ENCODE assay signal across 8 cellular contexts in genomic region chr16:71358464-71359031, GRCh38. TPM values are rescaled to one million over a fixed set of nuclear protein-coding genes. Genes with fewer than 3 reads are reported as not detected.
DNase-seq lines count a peak whose midpoint lies in the region; ATAC-seq and TF ChIP-seq lines count a peak whose summit lies in the region.

CALB2 (plus strand) TSS chr16:71358723; CDS start chr16:71358793, 70 bp downstream.

- no peaks in the 10 kb centered on the region for H3K36me3 Mint-ChIP-seq in activated CD4-positive, alpha-beta T cell treated with anti-CD3 and anti-CD28 coated beads, Interleukin-2, amount 10 ng/mL, durations not matched to agents 7 days and 5 days (ENCODE audit: low read depth)
- no peaks in the 10 kb centered on the region for H3K36me3 Mint-ChIP-seq in dendritic cell treated with granulocyte-macrophage colony-stimulating factor and Interleukin-4, amounts not matched to agents 40 ng/mL and 50 ng/mL, for 4 days (ENCODE audit: low read depth)

- H3K36me3 ChIP-seq in lower lobe of right lung: no peaks in the 10 kb centered on the region

- CTCF ChIA-PET in activated CD4-positive, alpha-beta T cell treated with anti-CD3 and anti-CD28 coated beads, Interleukin-2, amount 10 ng/mL, durations not matched to agents 7 days and 5 days (lab: Charles Lee): no interaction called here

- ATAC-seq in HG02623 (IDR thresholded peaks at IDR 0.05; ENCODE audit: unreplicated experiment) (peak; percentile 76), lower lobe of right lung (peak; percentile 91 to 93)

- TF ChIP-seq CTCF in lower lobe of right lung (IDR thresholded peaks at IDR 0.05): peak; percentile 98

- no peak within 1 kb of the TSS for H3K4me3 Mint-ChIP-seq in activated CD4-positive, alpha-beta T cell treated with anti-CD3 and anti-CD28 coated beads, Interleukin-2, amount 10 ng/mL, durations not matched to agents 7 days and 5 days
- peak within 1 kb of the TSS; percentile 27 for H3K4me3 Mint-ChIP-seq in dendritic cell treated with granulocyte-macrophage colony-stimulating factor and Interleukin-4, amounts not matched to agents 40 ng/mL and 50 ng/mL, for 4 days

- no peaks in the 10 kb centered on the region for H3K4me1 Mint-ChIP-seq in activated CD4-positive, alpha-beta T cell treated with anti-CD3 and anti-CD28 coated beads, Interleukin-2, amount 10 ng/mL, durations not matched to agents 7 days and 5 days
- no peaks in the 10 kb centered on the region for H3K4me1 Mint-ChIP-seq in dendritic cell treated with granulocyte-macrophage colony-stimulating factor and Interleukin-4, amounts not matched to agents 40 ng/mL and 50 ng/mL, for 4 days (ENCODE audit: low read depth)

- H3K9me3 Mint-ChIP-seq in activated CD4-positive, alpha-beta T cell treated with anti-CD3 and anti-CD28 coated beads, Interleukin-2, amount 10 ng/mL, durations not matched to agents 7 days and 5 days: no peaks in the 10 kb centered on the region
- no peaks in the 10 kb centered on the region for H3K9me3 Mint-ChIP-seq in dendritic cell treated with granulocyte-macrophage colony-stimulating factor and Interleukin-4, amounts not matched to agents 40 ng/mL and 50 ng/mL, for 4 days

- no peak within 1 kb of the TSS for H3K27ac Mint-ChIP-seq in activated CD4-positive, alpha-beta T cell treated with anti-CD3 and anti-CD28 coated beads, Interleukin-2, amount 10 ng/mL, durations not matched to agents 7 days and 5 days
- H3K27ac Mint-ChIP-seq in dendritic cell treated with granulocyte-macrophage colony-stimulating factor and Interleukin-4, amounts not matched to agents 40 ng/mL and 50 ng/mL, for 4 days: no peak within 1 kb of the TSS

- H3K9me3 ChIP-seq in lower lobe of right lung: no peaks in the 10 kb centered on the region

- H3K4me1 ChIP-seq in lower lobe of right lung: peaks cover 10% of the 10 kb centered on the region

- peak within 1 kb of the TSS; percentile 43 for H3K4me3 ChIP-seq in lower lobe of right lung

- peaks cover 33% of the 10 kb centered on the region for H3K27me3 ChIP-seq in lower lobe of right lung (ENCODE audit: low read depth)

- POLR2A ChIA-PET in activated CD4-positive, alpha-beta T cell treated with anti-CD3 and anti-CD28 coated beads, Interleukin-2, amount 10 ng/mL, durations not matched to agents 7 days and 5 days (lab: Charles Lee): no interaction called here

- DNase-seq in NCI-H2081 (lab: John Stamatoyannopoulos, UW) (peak; percentile 33 to 34), NCI-H2081 treated with DMSO at 0.1 percent for 48 hours (lab: John Stamatoyannopoulos, UW) (no peak), NCI-H146 (lab: John Stamatoyannopoulos, UW) (peak; percentile 48), lower lobe of right lung (peak; percentile 81)
- peak; percentile 63 for DNase-seq in activated CD4-positive, alpha-beta T cell treated with anti-CD3 and anti-CD28 coated beads, Interleukin-2, amount 10 ng/mL, durations not matched to agents 7 days and 5 days
- peak; percentile 9 to 58 (median 38) for DNase-seq in stimulated activated CD4-positive, alpha-beta T cell treated with anti-CD3 and anti-CD28 coated beads, TNF-alpha, amount 100 ng/mL, for 4 hours (ENCODE audit: low read depth in 3 of 3)

- peaks cover 5% of the 10 kb centered on the region for H3K27me3 Mint-ChIP-seq in activated CD4-positive, alpha-beta T cell treated with anti-CD3 and anti-CD28 coated beads, Interleukin-2, amount 10 ng/mL, durations not matched to agents 7 days and 5 days
- peaks cover 24% of the 10 kb centered on the region for H3K27me3 Mint-ChIP-seq in dendritic cell treated with granulocyte-macrophage colony-stimulating factor and Interleukin-4, amounts not matched to agents 40 ng/mL and 50 ng/mL, for 4 days

- intact Hi-C loops in dendritic cell treated with granulocyte-macrophage colony-stimulating factor and Interleukin-4, amounts not matched to agents 40 ng/mL and 50 ng/mL, for 4 days (cut with micrococcal nuclease): loop anchor here (1.0 kb wide), 1 partner anchor 143 kb away; no protein-coding TSS in a partner anchor
- intact Hi-C loops in lower lobe of right lung (cut with DNase I): no loop called here

- no peak within 1 kb of the TSS for H3K27ac ChIP-seq in lower lobe of right lung

RNA-seq across cellular contexts. Expression of gene CALB2, which starts in this region (rescaled TPM):
- not detected for total RNA-seq in activated CD4-positive, alpha-beta T cell treated with anti-CD3 and anti-CD28 coated beads, Interleukin-2, amount 10 ng/mL, durations not matched to agents 7 days and 5 days
- 1.6 TPM for total RNA-seq in lower lobe of right lung

Comparison
In these comparisons a context has a peak if more than half of its experiments do, and no peak if none do; other contexts are left out.
1. Peak in DNase-seq in activated CD4-positive, alpha-beta T cell treated with anti-CD3 and anti-CD28 coated beads, Interleukin-2, amount 10 ng/mL, durations not matched to agents 7 days and 5 days; RNA of the gene not detected or under 1 TPM.